In the genomic region with DNA sequence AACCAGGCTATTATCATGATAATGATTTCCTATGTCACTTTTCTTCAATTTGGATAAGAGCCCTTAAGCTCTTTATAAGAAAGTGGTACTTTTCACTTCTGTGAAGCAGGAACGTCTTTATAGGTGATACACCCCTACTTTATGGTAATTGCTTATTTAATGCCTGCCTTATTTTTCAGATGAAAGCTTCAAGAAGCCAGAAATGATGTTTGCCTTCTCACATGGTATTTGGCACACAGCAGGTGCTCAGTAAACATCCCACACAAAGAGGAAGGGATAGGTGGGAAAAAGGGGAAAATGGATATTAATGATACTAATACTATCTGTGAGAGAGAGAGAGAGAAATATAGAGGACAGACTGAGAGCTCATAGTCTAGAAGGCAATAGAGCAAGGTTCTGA, we compare ENCODE assay signal across 21 cellular contexts.
"Had no signal": no experiment of that assay in that cellular context is flagged by ENCODE, and none has a peak within 500 bp of the region (broad histone marks: within the 10 kb centered on the region; RNA-seq: fewer than 3 reads in every experiment).

No MANE protein-coding gene starts in this region.

- H3K4me2 ChIP-seq: SK-N-SH had no signal

- H3K4me3 ChIP-seq: MG63 had no signal

- H3K9me2 ChIP-seq: SK-N-SH had no signal

- H3K27ac ChIP-seq: RWPE1 had no signal

- H3K4me3 Mint-ChIP-seq: T-cell had no signal

- H3K36me3 Mint-ChIP-seq: T-cell had no signal

- H3K27ac Mint-ChIP-seq: T-cell had no signal

- H3K9ac ChIP-seq: SK-N-SH had no signal

- H3K9me3 ChIP-seq: MG63, SK-N-SH had no signal

- H3K4me1 Mint-ChIP-seq: T-cell had no signal

- H3K9me3 Mint-ChIP-seq: T-cell had no signal

- DNase-seq: IMR-90; Karpas-422; KG1; MG63; NCI-H1092; NCI-H1105 treated with DMSO at 0.1 percent for 48 hours; NCI-H1417 treated with DMSO at 0.1 percent for 48 hours; NCI-H1694; NCI-H187 treated with DMSO at 0.1 percent for 48 hours; NCI-H2029 treated with DMSO at 0.1 percent for 48 hours; NCI-H2171; NCI-H526 treated with DMSO at 0.1 percent for 48 hours; NK-92 treated with Interleukin-12 subunit alpha and Interleukin-12 subunit beta, amount 100 ng/mL, for 24 hours; PC-3; SHP77; SK-N-SH; SW 1271; T-cell had no signal

- H3K36me3 ChIP-seq: MG63 had no signal

- ATAC-seq: HepG2, Panc1, PC-3, T-cell had no signal
